10 cellular contexts compared by ENCODE assay signal in genomic region chr16:88005148-88005547, GRCh38. TPM values are rescaled to one million over a fixed set of nuclear protein-coding genes. Genes with fewer than 3 reads are reported as not detected.
DNase-seq lines count a peak whose midpoint lies in the region; ATAC-seq and TF ChIP-seq lines count a peak whose summit lies in the region.
"Had no signal": no experiment of that assay in that cellular context is flagged by ENCODE, and none has a peak within 500 bp of the region (broad histone marks: within the 10 kb centered on the region; RNA-seq: fewer than 3 reads in every experiment).

No MANE protein-coding gene starts in this region.

- no peaks in the 10 kb centered on the region for H3K27me3 Mint-ChIP-seq in natural killer cell (ENCODE audit: low read depth in 2 of 2)
- H3K27me3 Mint-ChIP-seq in natural killer cell treated with Interleukin-12 subunit alpha and Interleukin-12 subunit beta and Interleukin-15 and Interleukin-18, amount 100 ng/mL, for 72 hours = no peaks in the 10 kb centered on the region

- H3K9me3 Mint-ChIP-seq in natural killer cell = no peaks in the 10 kb centered on the region
- no peaks in the 10 kb centered on the region for H3K9me3 Mint-ChIP-seq in natural killer cell treated with Interleukin-12 subunit alpha and Interleukin-12 subunit beta and Interleukin-15 and Interleukin-18, amount 100 ng/mL, for 72 hours
- H3K9me3 Mint-ChIP-seq: brain had no signal

- in situ Hi-C loops in SK-MEL-5 (cut with HindIII; ENCODE audit: low pct_unique_long_range_greater_than_20kb, low sequenced_read_pairs) = no loop called here

- no peak overlapping the region for H2AFZ ChIP-seq in mesenchymal stem cell (ENCODE audit: low read depth, low read length)
- H2AFZ ChIP-seq: PC-9 had no signal

- H3K27ac Mint-ChIP-seq in natural killer cell = no peak overlapping the region
- no peak overlapping the region for H3K27ac Mint-ChIP-seq in natural killer cell treated with Interleukin-12 subunit alpha and Interleukin-12 subunit beta and Interleukin-15 and Interleukin-18, amount 100 ng/mL, for 72 hours

- H2AK5ac ChIP-seq in mesenchymal stem cell (ENCODE audit: low read length, severe bottlenecking) = no peak overlapping the region

- H3K4me3 ChIP-seq in mesenchymal stem cell (ENCODE audit: insufficient read depth in 1 of 2, low read depth in 1 of 2, low read length in 2 of 2) = no peak overlapping the region
- H3K4me3 ChIP-seq in coronary artery = no peak overlapping the region
- H3K4me3 ChIP-seq: PC-9 had no signal

- no peak overlapping the region for H3K27ac ChIP-seq in mesenchymal stem cell (ENCODE audit: low read length, poor library complexity, severe bottlenecking)
- H3K27ac ChIP-seq in coronary artery = no peak overlapping the region
- no peak overlapping the region for H3K27ac ChIP-seq in substantia nigra (ENCODE audit: low read depth, low read length, poor library complexity, severe bottlenecking)
- H3K27ac ChIP-seq: PC-9 had no signal

- H4K8ac ChIP-seq in mesenchymal stem cell (ENCODE audit: low read length) = no peak overlapping the region

- H3K4me1 ChIP-seq in mesenchymal stem cell (ENCODE audit: control insufficient read depth, insufficient read depth, low read depth, low read length) = peaks cover 5% of the 10 kb centered on the region

- H2BK5ac ChIP-seq in mesenchymal stem cell (ENCODE audit: low read depth, low read length, poor library complexity, severe bottlenecking) = no peak overlapping the region

- no peak overlapping the region for H3K9ac ChIP-seq in mesenchymal stem cell (ENCODE audit: low read length)

- DNase-seq in natural killer cell (no peak), SK-MEL-5 (ENCODE audit: low read depth, low spot score) (peak; percentile 31), iPS DF 4.7 (ENCODE audit: extremely low read depth, low spot score) (peak; percentile 22), mesenchymal stem cell (no peak), coronary artery (ENCODE audit: low spot score) (no peak), substantia nigra (lab: John Stamatoyannopoulos, UW) (no peak)
- DNase-seq in natural killer cell treated with Interleukin-12 subunit alpha and Interleukin-12 subunit beta and Interleukin-15 and Interleukin-18, amount 100 ng/mL, for 72 hours (ENCODE audit: low spot score) = no peak
- DNase-seq: PC-9 had no signal

- no peak overlapping the region for H3K4me2 ChIP-seq in mesenchymal stem cell (ENCODE audit: low read length, poor library complexity, severe bottlenecking)
- H3K4me2 ChIP-seq: PC-9 had no signal

- H2BK15ac ChIP-seq in mesenchymal stem cell (ENCODE audit: low read depth, poor library complexity, severe bottlenecking) = no peak overlapping the region

- H3K36me3 ChIP-seq in mesenchymal stem cell (ENCODE audit: control insufficient read depth in 1 of 2, insufficient read depth in 2 of 2, low read depth in 1 of 2, low read length in 2 of 2) = peaks cover 40 to 42% of the 10 kb centered on the region in 2 experiments

- intact Hi-C loops in natural killer cell (cut with micrococcal nuclease) = no loop called here

- H3K79me1 ChIP-seq in mesenchymal stem cell (replicated peaks; ENCODE audit: low read length, poor library complexity, severe bottlenecking) = peaks cover 35% of the 10 kb centered on the region

- no peak overlapping the region for H3K14ac ChIP-seq in mesenchymal stem cell (ENCODE audit: low read length in 2 of 2)

- peaks cover 10 to 26% of the 10 kb centered on the region in 2 donors for H3K4me1 Mint-ChIP-seq in natural killer cell
- H3K4me1 Mint-ChIP-seq in natural killer cell treated with Interleukin-12 subunit alpha and Interleukin-12 subunit beta and Interleukin-15 and Interleukin-18, amount 100 ng/mL, for 72 hours (ENCODE audit: low read depth in 2 of 2) = peaks cover 6 to 19% of the 10 kb centered on the region in 2 donors

- H3K9me3 ChIP-seq in mesenchymal stem cell (ENCODE audit: control insufficient read depth, low read length) = no peaks in the 10 kb centered on the region

- no peak overlapping the region for H3K18ac ChIP-seq in mesenchymal stem cell (ENCODE audit: low read depth in 1 of 2, low read length in 2 of 2)

- no peak overlapping the region for H3K4me3 Mint-ChIP-seq in natural killer cell
- no peak overlapping the region for H3K4me3 Mint-ChIP-seq in natural killer cell treated with Interleukin-12 subunit alpha and Interleukin-12 subunit beta and Interleukin-15 and Interleukin-18, amount 100 ng/mL, for 72 hours
- H3K4me3 Mint-ChIP-seq: brain had no signal

- no peaks in the 10 kb centered on the region for H3K27me3 ChIP-seq in mesenchymal stem cell (ENCODE audit: control insufficient read depth in 1 of 2, insufficient read depth in 1 of 2, low read length in 2 of 2)

- H2BK12ac ChIP-seq in mesenchymal stem cell (ENCODE audit: low read length in 2 of 2) = no peak overlapping the region

- H3K4ac ChIP-seq in mesenchymal stem cell (ENCODE audit: low read depth in 1 of 2, low read length in 2 of 2) = no peak overlapping the region

- no peaks in the 10 kb centered on the region for H3K36me3 Mint-ChIP-seq in natural killer cell
- peaks cover 5% of the 10 kb centered on the region for H3K36me3 Mint-ChIP-seq in natural killer cell treated with Interleukin-12 subunit alpha and Interleukin-12 subunit beta and Interleukin-15 and Interleukin-18, amount 100 ng/mL, for 72 hours

- no peak overlapping the region for H3K23ac ChIP-seq in mesenchymal stem cell (ENCODE audit: low read length in 2 of 2)

- ATAC-seq in natural killer cell (peak; percentile 53 to 66 (median 60)), GM19397 (IDR thresholded peaks at IDR 0.05; ENCODE audit: unreplicated experiment) (no peak)
- no peak for ATAC-seq in natural killer cell treated with Interleukin-12 subunit alpha and Interleukin-12 subunit beta and Interleukin-15 and Interleukin-18, amount 100 ng/mL, for 72 hours

- H4K91ac ChIP-seq in mesenchymal stem cell (ENCODE audit: low read length) = no peak overlapping the region

- H2BK120ac ChIP-seq in mesenchymal stem cell (ENCODE audit: low read depth, low read length) = no peak overlapping the region

- TF ChIP-seq CTCF in natural killer cell (IDR thresholded peaks at IDR 0.05) = no peak
- no peak for TF ChIP-seq CTCF in coronary artery (IDR thresholded peaks at IDR 0.05)

- 98% methylated on average over 9 of the region's 9 CpGs for WGBS in mesenchymal stem cell

RNA-seq across cellular contexts. Expression of gene BANP, which starts 53.9 kb away (rescaled TPM):
- 100 to 1,000 TPM in 2 of 3 donors, 10 to 100 TPM in 1; 88.8 to 117 (median 117) TPM for total RNA-seq in natural killer cell
- 10 to 100 TPM; 31.3 to 59.2 TPM for total RNA-seq in natural killer cell treated with Interleukin-12 subunit alpha and Interleukin-12 subunit beta and Interleukin-15 and Interleukin-18, amount 100 ng/mL, for 72 hours
- total RNA-seq in SK-MEL-5 (2014; rRNA removed; shearing (Covaris generic)) = 13.6 and 14.6 TPM in 2 replicates
- 12.9 and 17.1 TPM in 2 replicates for polyA plus RNA-seq in SK-MEL-5 (2015; cell fraction: cytosol; rRNA removed)
- polyA plus RNA-seq in SK-MEL-5 (2015; cell fraction: nucleus; rRNA removed) = 48.6 and 60.2 TPM in 2 replicates
- 10.8 TPM for polyA plus RNA-seq in mesenchymal stem cell (2013, experiment 1 of 2)
- 11.0 TPM for polyA plus RNA-seq in mesenchymal stem cell (2013, experiment 2 of 2)

Comparison
In these comparisons a context has a peak if more than half of its experiments do, and no peak if none do; other contexts are left out.
1. ATAC-seq: peak in natural killer cell (3 of 3); none in natural killer cell treated with Interleukin-12 subunit alpha and Interleukin-12 subunit beta and Interleukin-15 and Interleukin-18, amount 100 ng/mL, for 72 hours (0 of 2) and GM19397 (single experiment).
2. DNase-seq: peak in SK-MEL-5 (single experiment) and iPS DF 4.7 (single experiment); none in natural killer cell (single experiment), natural killer cell treated with Interleukin-12 subunit alpha and Interleukin-12 subunit beta and Interleukin-15 and Interleukin-18, amount 100 ng/mL, for 72 hours (single experiment), mesenchymal stem cell (single experiment), coronary artery (single experiment) and substantia nigra (0 of 49).